Comparison of ENCODE assay signal across 1 cellular context in the genomic region with DNA sequence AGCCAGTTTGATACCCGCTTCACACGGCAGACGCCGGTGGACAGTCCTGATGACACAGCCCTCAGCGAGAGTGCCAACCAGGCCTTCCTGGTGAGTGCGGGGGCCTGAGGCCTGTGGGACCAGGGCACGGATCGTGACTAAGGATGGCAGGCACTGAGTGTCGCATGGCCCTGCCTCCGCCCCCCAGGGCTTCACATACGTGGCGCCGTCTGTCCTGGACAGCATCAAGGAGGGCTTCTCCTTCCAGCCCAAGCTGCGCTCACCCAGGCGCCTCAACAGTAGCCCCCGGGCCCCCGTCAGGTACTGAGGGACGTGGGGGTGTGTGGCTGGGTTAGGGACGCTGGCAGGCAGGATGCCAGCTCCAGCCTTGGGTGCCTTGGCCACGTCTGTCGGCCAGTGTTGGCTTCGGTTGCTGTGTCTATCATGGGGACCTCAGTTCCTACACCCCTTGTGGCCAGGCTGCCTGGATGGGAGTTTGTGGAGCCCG.
TF ChIP-seq lines count a peak whose summit lies in the region.

No MANE protein-coding gene starts in this region.

TF ChIP-seq in IMR-90, 13 proteins besides CTCF, POLR2A, EP300 and RAD21:
- TF ChIP-seq BHLHE40 (IDR thresholded peaks at IDR 0.05; ENCODE audit: low read depth, low read length) (no peak), CEBPB (IDR thresholded peaks at IDR 0.05; ENCODE audit: low read depth, low read length) (no peak), SMC3 (IDR thresholded peaks at IDR 0.05; ENCODE audit: low read depth, low read length) (no peak), MXI1 (IDR thresholded peaks at IDR 0.05; ENCODE audit: borderline replicate concordance, low read depth, low read length) (no peak)
